1 cellular context compared by ENCODE assay signal in genomic region chr16:68770671-68771070, GRCh38.
TF ChIP-seq lines count a peak whose summit lies in the region.

No MANE protein-coding gene starts in this region.

TF ChIP-seq in WTC11, 78 proteins besides CTCF, POLR2A, EP300 and RAD21 (continued from another document):
- TF ChIP-seq, protein P1, sequence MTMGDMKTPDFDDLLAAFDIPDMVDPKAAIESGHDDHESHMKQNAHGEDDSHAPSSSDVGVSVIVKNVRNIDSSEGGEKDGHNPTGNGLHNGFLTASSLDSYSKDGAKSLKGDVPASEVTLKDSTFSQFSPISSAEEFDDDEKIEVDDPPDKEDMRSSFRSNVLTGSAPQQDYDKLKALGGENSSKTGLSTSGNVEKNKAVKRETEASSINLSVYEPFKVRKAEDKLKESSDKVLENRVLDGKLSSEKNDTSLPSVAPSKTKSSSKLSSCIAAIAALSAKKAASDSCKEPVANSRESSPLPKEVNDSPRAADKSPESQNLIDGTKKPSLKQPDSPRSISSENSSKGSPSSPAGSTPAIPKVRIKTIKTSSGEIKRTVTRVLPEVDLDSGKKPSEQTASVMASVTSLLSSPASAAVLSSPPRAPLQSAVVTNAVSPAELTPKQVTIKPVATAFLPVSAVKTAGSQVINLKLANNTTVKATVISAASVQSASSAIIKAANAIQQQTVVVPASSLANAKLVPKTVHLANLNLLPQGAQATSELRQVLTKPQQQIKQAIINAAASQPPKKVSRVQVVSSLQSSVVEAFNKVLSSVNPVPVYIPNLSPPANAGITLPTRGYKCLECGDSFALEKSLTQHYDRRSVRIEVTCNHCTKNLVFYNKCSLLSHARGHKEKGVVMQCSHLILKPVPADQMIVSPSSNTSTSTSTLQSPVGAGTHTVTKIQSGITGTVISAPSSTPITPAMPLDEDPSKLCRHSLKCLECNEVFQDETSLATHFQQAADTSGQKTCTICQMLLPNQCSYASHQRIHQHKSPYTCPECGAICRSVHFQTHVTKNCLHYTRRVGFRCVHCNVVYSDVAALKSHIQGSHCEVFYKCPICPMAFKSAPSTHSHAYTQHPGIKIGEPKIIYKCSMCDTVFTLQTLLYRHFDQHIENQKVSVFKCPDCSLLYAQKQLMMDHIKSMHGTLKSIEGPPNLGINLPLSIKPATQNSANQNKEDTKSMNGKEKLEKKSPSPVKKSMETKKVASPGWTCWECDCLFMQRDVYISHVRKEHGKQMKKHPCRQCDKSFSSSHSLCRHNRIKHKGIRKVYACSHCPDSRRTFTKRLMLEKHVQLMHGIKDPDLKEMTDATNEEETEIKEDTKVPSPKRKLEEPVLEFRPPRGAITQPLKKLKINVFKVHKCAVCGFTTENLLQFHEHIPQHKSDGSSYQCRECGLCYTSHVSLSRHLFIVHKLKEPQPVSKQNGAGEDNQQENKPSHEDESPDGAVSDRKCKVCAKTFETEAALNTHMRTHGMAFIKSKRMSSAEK (CRISPR knock-in tag; IDR thresholded peaks at IDR 0.05; ENCODE audit: borderline replicate concordance) = no peak
- TF ChIP-seq ELF4 (CRISPR knock-in tag; IDR thresholded peaks at IDR 0.05; ENCODE audit: low read depth) (no peak), ZNF416 (CRISPR knock-in tag; IDR thresholded peaks at IDR 0.05) (no peak), MYBL2 (CRISPR knock-in tag; IDR thresholded peaks at IDR 0.05) (no peak), ZNF138 (CRISPR knock-in tag; conservative IDR thresholded peaks at IDR 0.05) (no peak), ZNF263 (CRISPR knock-in tag; IDR thresholded peaks at IDR 0.05; ENCODE audit: low read depth) (no peak), ZNF232 (CRISPR knock-in tag; IDR thresholded peaks at IDR 0.05) (no peak)
- TF ChIP-seq, protein P2, sequence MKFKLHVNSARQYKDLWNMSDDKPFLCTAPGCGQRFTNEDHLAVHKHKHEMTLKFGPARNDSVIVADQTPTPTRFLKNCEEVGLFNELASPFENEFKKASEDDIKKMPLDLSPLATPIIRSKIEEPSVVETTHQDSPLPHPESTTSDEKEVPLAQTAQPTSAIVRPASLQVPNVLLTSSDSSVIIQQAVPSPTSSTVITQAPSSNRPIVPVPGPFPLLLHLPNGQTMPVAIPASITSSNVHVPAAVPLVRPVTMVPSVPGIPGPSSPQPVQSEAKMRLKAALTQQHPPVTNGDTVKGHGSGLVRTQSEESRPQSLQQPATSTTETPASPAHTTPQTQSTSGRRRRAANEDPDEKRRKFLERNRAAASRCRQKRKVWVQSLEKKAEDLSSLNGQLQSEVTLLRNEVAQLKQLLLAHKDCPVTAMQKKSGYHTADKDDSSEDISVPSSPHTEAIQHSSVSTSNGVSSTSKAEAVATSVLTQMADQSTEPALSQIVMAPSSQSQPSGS (CRISPR knock-in tag; IDR thresholded peaks at IDR 0.05; ENCODE audit: borderline replicate concordance, low read depth) = no peak
